22 cellular contexts compared by ENCODE assay signal in genomic region chr1:196142111-196142510, GRCh38.
DNase-seq lines count a peak whose midpoint lies in the region; TF ChIP-seq lines count a peak whose summit lies in the region.
"Had no signal": no experiment of that assay in that cellular context is flagged by ENCODE, and none has a peak within 500 bp of the region (broad histone marks: within the 10 kb centered on the region; RNA-seq: fewer than 3 reads in every experiment).

No MANE protein-coding gene starts in this region.

- DNase-seq in ELF-1 (ENCODE audit: low read depth, low spot score) (peak; percentile 3), NCI-H1105 treated with DMSO at 0.1 percent for 48 hours (lab: John Stamatoyannopoulos, UW) (peak; percentile 82), NCI-H2227 treated with DMSO at 0.1 percent for 48 hours (lab: John Stamatoyannopoulos, UW) (peak; percentile 54), neural crest cell (ENCODE audit: low read depth, low spot score) (no peak), cardiac septum (ENCODE audit: low spot score) (no peak), type B pancreatic cell (ENCODE audit: extremely low spot score, unreplicated experiment) (no peak)
- no peak for DNase-seq in stimulated activated naive CD4-positive, alpha-beta T cell treated with Interleukin-2 at 50 U/mL for 16 hours (lab: John Stamatoyannopoulos, UW)
- DNase-seq: Calu3; CD8-positive, alpha-beta memory T cell; GM23248; H7; NCI-H1048; NCI-H1694; NCI-H2029 treated with DMSO at 0.1 percent for 48 hours; NCI-H2171; NCI-H524 treated with DMSO at 0.1 percent for 48 hours; PC-3; SK-N-SH; SW 1271 had no signal

- H3K4me1 Mint-ChIP-seq in neural crest cell (peaks cover 48% of the 10 kb centered on the region), type B pancreatic cell (ENCODE audit: unreplicated experiment) (peaks cover 9% of the 10 kb centered on the region)
- H3K4me1 Mint-ChIP-seq: B cell; CD14-positive monocyte; CD8-positive, alpha-beta memory T cell had no signal

- intact Hi-C loops in cardiac septum (cut with DNase I) = no loop called here

- H3K4me3 Mint-ChIP-seq in neural crest cell = peak overlapping the region; percentile 58
- H3K4me3 Mint-ChIP-seq in type B pancreatic cell = no peak overlapping the region
- H3K4me3 Mint-ChIP-seq: B cell; CD14-positive monocyte; CD8-positive, alpha-beta memory T cell; T-helper 1 cell treated with Interleukin-12 subunit alpha and Interleukin-12 subunit beta and Interleukin-4 antibody, amounts not matched to agents 30 μg/mL and 1 μg/mL, for 36 hours had no signal

- H3K27me3 Mint-ChIP-seq in neural crest cell (ENCODE audit: low read depth) (no peaks in the 10 kb centered on the region), type B pancreatic cell (no peaks in the 10 kb centered on the region)
- H3K27me3 Mint-ChIP-seq: B cell; CD8-positive, alpha-beta memory T cell had no signal

- H3K9me3 Mint-ChIP-seq in neural crest cell (peaks cover 2% of the 10 kb centered on the region), type B pancreatic cell (peaks cover 4% of the 10 kb centered on the region)
- H3K9me3 Mint-ChIP-seq: T-helper 1 cell treated with Interleukin-12 subunit alpha and Interleukin-12 subunit beta and Interleukin-4 antibody, amounts not matched to agents 30 μg/mL and 1 μg/mL, for 36 hours had no signal

- peak overlapping the region; percentile 92 for H3K27ac Mint-ChIP-seq in neural crest cell (ENCODE audit: unreplicated experiment)
- H3K27ac Mint-ChIP-seq in type B pancreatic cell = no peak overlapping the region
- H3K27ac Mint-ChIP-seq: B cell; CD14-positive monocyte; CD8-positive, alpha-beta memory T cell; T-helper 1 cell treated with Interleukin-12 subunit alpha and Interleukin-12 subunit beta and Interleukin-4 antibody, amounts not matched to agents 30 μg/mL and 1 μg/mL, for 36 hours had no signal

- TF ChIP-seq CTCF in neural crest cell (conservative IDR thresholded peaks at IDR 0.05) (no peak), type B pancreatic cell (conservative IDR thresholded peaks at IDR 0.05) (no peak)

- H3K36me3 Mint-ChIP-seq in neural crest cell (ENCODE audit: low read depth) = peaks cover 3% of the 10 kb centered on the region
- H3K36me3 Mint-ChIP-seq in type B pancreatic cell = no peaks in the 10 kb centered on the region
- H3K36me3 Mint-ChIP-seq: CD14-positive monocyte; CD8-positive, alpha-beta memory T cell had no signal

Comparison
In these comparisons a context has a peak if more than half of its experiments do, and no peak if none do; other contexts are left out.
1. DNase-seq: peak in ELF-1 (single experiment), NCI-H1105 treated with DMSO at 0.1 percent for 48 hours (single experiment) and NCI-H2227 treated with DMSO at 0.1 percent for 48 hours (single experiment); none in neural crest cell (single experiment), cardiac septum (single experiment), type B pancreatic cell (single experiment) and stimulated activated naive CD4-positive, alpha-beta T cell treated with Interleukin-2 at 50 U/mL for 16 hours (single experiment).